In genomic region chr16:4614571-4615388, GRCh38 we compare ENCODE assay signal across 1 cellular context.
TF ChIP-seq lines count a peak whose summit lies in the region.

Gene UBALD1, minus strand, starts transcription at chr16:4614888. Its CDS starts 91 bp downstream, at chr16:4614797.

TF ChIP-seq in K562, 482 proteins besides CTCF, POLR2A, EP300 and RAD21 (continued from another document and continues in another):
- TF ChIP-seq PRDM10 (IDR thresholded peaks at IDR 0.05; ENCODE audit: partially characterized antibody) (peak; percentile 13), MITF (IDR thresholded peaks at IDR 0.05) (no peak), ZNF444 (CRISPR knock-in tag; IDR thresholded peaks at IDR 0.05) (no peak), HLTF (IDR thresholded peaks at IDR 0.05) (no peak), ELK3 (CRISPR knock-in tag; IDR thresholded peaks at IDR 0.05) (no peak), ETV1 (tag; conservative IDR thresholded peaks at IDR 0.05; ENCODE audit: low read depth) (no peak; the same call in 1 of the 2 replicates), ZKSCAN8 (CRISPR knock-in tag; IDR thresholded peaks at IDR 0.05) (no peak), ZNF395 (CRISPR knock-in tag; IDR thresholded peaks at IDR 0.05) (peak; percentile 80; the same call in 1 of the 2 replicates), HMGXB4 (CRISPR knock-in tag; IDR thresholded peaks at IDR 0.05) (peak; percentile 92), SRSF9 (IDR thresholded peaks at IDR 0.05; ENCODE audit: borderline replicate concordance, low read depth, low read length) (no peak), ETV5 (CRISPR knock-in tag; IDR thresholded peaks at IDR 0.05; ENCODE audit: low read depth) (no peak; the same call in 1 of the 2 replicates), NCOA6 (IDR thresholded peaks at IDR 0.05) (no peak), ZNF277 (CRISPR knock-in tag; IDR thresholded peaks at IDR 0.05; ENCODE audit: borderline replicate concordance) (0 out of 2 replicates have a peak, but pooled peaks have one; percentile 36), ZNF57 (CRISPR knock-in tag; IDR thresholded peaks at IDR 0.05) (no peak), ARID4B (CRISPR knock-in tag; IDR thresholded peaks at IDR 0.05) (peak; percentile 69; the same call in 1 of the 2 replicates), ZNF12 (CRISPR knock-in tag; IDR thresholded peaks at IDR 0.05) (no peak), ZNF592 (IDR thresholded peaks at IDR 0.05) (peak; percentile 38; the same call in 1 of the 2 replicates), ZNF253 (CRISPR knock-in tag; conservative IDR thresholded peaks at IDR 0.05) (no peak), ZNF217 (CRISPR knock-in tag; IDR thresholded peaks at IDR 0.05) (no peak), ZMIZ1 (IDR thresholded peaks at IDR 0.05; ENCODE audit: low read depth in 2 of 2, low read length in 2 of 2) (0 out of 4 replicates have a peak, but pooled peaks of 1 of the 2 experiments have one; percentile 16), SMARCA4 (IDR thresholded peaks at IDR 0.05) (no peak), FOXK1 (CRISPR knock-in tag; IDR thresholded peaks at IDR 0.05; ENCODE audit: borderline replicate concordance) (no peak), ZNF75A (CRISPR knock-in tag; IDR thresholded peaks at IDR 0.05) (no peak), THAP7 (CRISPR knock-in tag; IDR thresholded peaks at IDR 0.05) (no peak), ZSCAN32 (CRISPR knock-in tag; IDR thresholded peaks at IDR 0.05) (no peak), ZNF121 (CRISPR knock-in tag; conservative IDR thresholded peaks at IDR 0.05) (no peak), MTF1 (CRISPR knock-in tag; IDR thresholded peaks at IDR 0.05; ENCODE audit: borderline replicate concordance) (no peak), YBX1 (IDR thresholded peaks at IDR 0.05) (no peak), TEAD1 (CRISPR knock-in tag; IDR thresholded peaks at IDR 0.05) (peak in 1 of 2 experiments; percentile 88; a peak in 1 of 4 replicates), ELF2 (CRISPR knock-in tag; IDR thresholded peaks at IDR 0.05) (no peak), SIX5 (IDR thresholded peaks at IDR 0.05; ENCODE audit: borderline replicate concordance in 1 of 2, insufficient read depth in 1 of 2, low read depth in 1 of 2, low read length in 2 of 2) (peak; percentile 71 to 80), ZC3H8 (IDR thresholded peaks at IDR 0.05) (no peak)
